In the genomic region with DNA sequence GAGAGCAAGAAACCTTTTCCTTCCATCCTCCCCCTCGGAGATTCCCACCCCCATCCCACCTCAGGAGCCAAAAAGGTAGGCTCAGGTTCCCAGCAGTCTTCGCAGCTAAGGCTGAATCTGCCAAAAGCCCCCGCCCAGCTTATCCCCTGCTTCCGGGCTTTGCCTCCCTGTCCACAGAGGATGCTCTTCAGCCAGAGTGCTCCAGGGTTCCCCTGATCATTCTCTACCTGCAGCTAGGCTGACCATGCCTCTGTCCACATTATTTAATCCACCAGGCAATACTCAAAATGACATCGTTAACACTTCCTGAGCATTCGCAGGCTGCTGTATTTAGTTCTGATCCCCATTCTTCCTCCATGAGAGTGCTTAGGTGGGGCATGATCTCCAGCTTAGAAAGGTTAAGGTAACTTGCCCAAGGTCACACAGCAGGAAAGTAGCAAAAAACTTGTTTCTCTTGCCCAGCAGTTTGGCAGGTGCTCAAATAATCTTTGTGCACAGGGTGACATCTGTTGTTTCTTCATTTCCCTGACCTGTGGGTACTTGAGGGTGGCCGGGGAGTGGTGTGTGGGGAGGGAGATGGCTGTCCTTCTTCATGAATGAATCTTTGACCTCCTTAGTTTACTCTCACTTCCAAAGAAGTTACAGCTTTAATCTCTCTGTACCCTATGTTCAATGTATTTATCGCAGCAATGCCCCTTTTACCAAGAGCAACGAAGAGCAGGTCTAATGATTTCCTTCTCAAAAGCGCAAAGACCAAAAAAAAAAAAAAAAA, we compare ENCODE assay signal across 8 cellular contexts. TPM values are rescaled to one million over a fixed set of nuclear protein-coding genes. Genes with fewer than 3 reads are reported as not detected.
DNase-seq lines count a peak whose midpoint lies in the region; ATAC-seq and TF ChIP-seq lines count a peak whose summit lies in the region.

No MANE protein-coding gene starts in this region.

- peaks cover 52% of the 10 kb centered on the region for H3K4me1 Mint-ChIP-seq in endothelial cell (ENCODE audit: unreplicated experiment)

- peaks cover 3% of the 10 kb centered on the region; the same call in 1 of the 2 replicates for H3F3A ChIP-seq in OCI-LY1 (ENCODE audit: insufficient read depth, low read length)

- H3K9me3 Mint-ChIP-seq in endothelial cell (ENCODE audit: unreplicated experiment) = no peaks in the 10 kb centered on the region

- H3K4me3 ChIP-seq in OCI-LY1 (ENCODE audit: low read depth, low read length, poor library complexity, severe bottlenecking) = peak overlapping the region; percentile 61
- H3K4me3 ChIP-seq in osteoblast (ENCODE audit: insufficient read depth, low read length) = peak overlapping the region; percentile 82

- H4K20me1 ChIP-seq in OCI-LY1 (ENCODE audit: insufficient read depth, low read length) (no peaks in the 10 kb centered on the region), osteoblast (ENCODE audit: insufficient read depth, low read length) (peaks cover under 1% of the 10 kb centered on the region)

- no peaks in the 10 kb centered on the region for H3K27me3 ChIP-seq in OCI-LY1 (ENCODE audit: insufficient read depth, low read length)
- no peaks in the 10 kb centered on the region for H3K27me3 ChIP-seq in osteoblast (ENCODE audit: insufficient read depth, low read length)

- no peaks in the 10 kb centered on the region for H3K27me3 Mint-ChIP-seq in endothelial cell (ENCODE audit: unreplicated experiment)

- H2AFZ ChIP-seq in OCI-LY1 (ENCODE audit: low read length) (no peak overlapping the region), osteoblast (ENCODE audit: low read length) (no peak overlapping the region)

- 0 out of 2 replicates have a peak, but pooled peaks have one; percentile 10 for TF ChIP-seq CTCF in OCI-LY1 (IDR thresholded peaks at IDR 0.05; ENCODE audit: low read length)
- no peak for TF ChIP-seq CTCF in endothelial cell (IDR thresholded peaks at IDR 0.05; ENCODE audit: unreplicated experiment)
- no peak for TF ChIP-seq CTCF in osteoblast (IDR thresholded peaks at IDR 0.05; ENCODE audit: extremely low read depth, low read depth, low read length)

- no peaks in the 10 kb centered on the region for H3K9me2 ChIP-seq in OCI-LY1 (ENCODE audit: low read depth, low read length)

- H3K27ac Mint-ChIP-seq in endothelial cell (ENCODE audit: unreplicated experiment) = peak overlapping the region; percentile 57

- H3K4me1 ChIP-seq in OCI-LY1 (ENCODE audit: insufficient read depth, low read length, severe bottlenecking) = peaks cover 40% of the 10 kb centered on the region
- peaks cover 19% of the 10 kb centered on the region for H3K4me1 ChIP-seq in osteoblast (ENCODE audit: insufficient read depth, low read length)

- no peaks in the 10 kb centered on the region for H3K9me3 ChIP-seq in OCI-LY1 (ENCODE audit: low read length)
- no peaks in the 10 kb centered on the region for H3K9me3 ChIP-seq in osteoblast (ENCODE audit: low read depth, low read length)

- H3K36me3 Mint-ChIP-seq in endothelial cell (ENCODE audit: low read depth, unreplicated experiment) = peaks cover 9% of the 10 kb centered on the region

- DNase-seq in NCI-H2171 treated with DMSO at 0.1 percent for 48 hours (lab: John Stamatoyannopoulos, UW) (peak; percentile 57), NCI-H2171 (lab: John Stamatoyannopoulos, UW) (no peak), endothelial cell (ENCODE audit: low spot score) (no peak), osteoblast (ENCODE audit: insufficient read length, low spot score, missing footprints) (no peak), NCI-H2029 (lab: John Stamatoyannopoulos, UW) (no peak), NCI-H128 (lab: John Stamatoyannopoulos, UW; ENCODE audit: unreplicated experiment) (no peak)

- ATAC-seq in HG03135 (IDR thresholded peaks at IDR 0.05; ENCODE audit: unreplicated experiment) = no peak

- peak overlapping the region; percentile 91 for H3K4me3 Mint-ChIP-seq in endothelial cell (ENCODE audit: unreplicated experiment)

- H3K79me2 ChIP-seq in OCI-LY1 (ENCODE audit: insufficient read depth, low read length) (no peaks in the 10 kb centered on the region), osteoblast (ENCODE audit: insufficient read depth, low read length) (no peaks in the 10 kb centered on the region)

- H3K9ac ChIP-seq in OCI-LY1 (ENCODE audit: low read length) = peak overlapping the region; percentile 67

- H3K27ac ChIP-seq in OCI-LY1 (ENCODE audit: low read depth, low read length, poor library complexity, severe bottlenecking) (peak overlapping the region; percentile 91), osteoblast (ENCODE audit: low read depth, low read length) (no peak overlapping the region)

- H3K36me3 ChIP-seq in OCI-LY1 (ENCODE audit: insufficient read depth, low read length) (0 out of 2 replicates have a peak, but pooled peaks cover 4% of the 10 kb centered on the region), osteoblast (ENCODE audit: insufficient read depth, low read length) (no peaks in the 10 kb centered on the region)

- H3K4me2 ChIP-seq in OCI-LY1 (ENCODE audit: low read length) = peak overlapping the region; percentile 73
- peak overlapping the region; percentile 82 for H3K4me2 ChIP-seq in osteoblast (ENCODE audit: insufficient read depth, low read length)

RNA-seq across cellular contexts. Expression of a gene that starts 0.9 kb away (rescaled TPM):
- total RNA-seq in endothelial cell (ENCODE audit: unreplicated experiment) (31.4 TPM), osteoblast (11.8 and 11.9 TPM in 2 replicates)

RNA-seq across cellular contexts. Expression of a gene that starts 40.0 kb away (rescaled TPM):
- 0.21 TPM for total RNA-seq in endothelial cell (ENCODE audit: unreplicated experiment)
- not detected in 2 replicates for total RNA-seq in osteoblast

RNA-seq across cellular contexts. Expression of a gene that starts 43.4 kb away (rescaled TPM):
- total RNA-seq in endothelial cell (ENCODE audit: unreplicated experiment) (376 TPM), osteoblast (331 and 351 TPM in 2 replicates)
